In the genomic region with DNA sequence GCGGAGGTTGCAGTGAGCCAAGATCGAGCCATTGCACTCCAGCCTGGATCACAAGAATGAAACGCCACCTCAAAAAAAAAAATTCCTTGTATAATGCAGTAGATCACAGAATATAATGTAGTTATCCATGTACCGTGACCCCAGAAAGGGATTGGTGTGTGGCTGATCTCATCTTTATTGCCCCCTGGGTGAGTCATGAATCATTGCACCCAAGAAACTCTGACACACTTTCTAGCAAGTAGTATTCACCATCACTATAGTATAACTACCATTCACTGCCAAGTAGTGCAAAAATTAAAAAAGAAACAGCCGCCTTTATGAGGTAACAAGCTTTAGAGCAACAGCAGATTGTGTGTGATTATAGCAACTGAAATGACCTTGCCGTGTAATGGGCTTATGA, we compare ENCODE assay signal across 1 cellular context.
TF ChIP-seq lines count a peak whose summit lies in the region.

No MANE protein-coding gene starts in this region.

TF ChIP-seq in WTC11, 78 proteins besides CTCF, POLR2A, EP300 and RAD21 (continued from another document):
- TF ChIP-seq, protein P1, sequence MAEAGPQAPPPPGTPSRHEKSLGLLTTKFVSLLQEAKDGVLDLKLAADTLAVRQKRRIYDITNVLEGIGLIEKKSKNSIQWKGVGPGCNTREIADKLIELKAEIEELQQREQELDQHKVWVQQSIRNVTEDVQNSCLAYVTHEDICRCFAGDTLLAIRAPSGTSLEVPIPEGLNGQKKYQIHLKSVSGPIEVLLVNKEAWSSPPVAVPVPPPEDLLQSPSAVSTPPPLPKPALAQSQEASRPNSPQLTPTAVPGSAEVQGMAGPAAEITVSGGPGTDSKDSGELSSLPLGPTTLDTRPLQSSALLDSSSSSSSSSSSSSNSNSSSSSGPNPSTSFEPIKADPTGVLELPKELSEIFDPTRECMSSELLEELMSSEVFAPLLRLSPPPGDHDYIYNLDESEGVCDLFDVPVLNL (CRISPR knock-in tag; IDR thresholded peaks at IDR 0.05; ENCODE audit: borderline replicate concordance, low read depth) = no peak
- TF ChIP-seq SMAD4 (CRISPR knock-in tag; IDR thresholded peaks at IDR 0.05) = no peak
- TF ChIP-seq, protein P2, sequence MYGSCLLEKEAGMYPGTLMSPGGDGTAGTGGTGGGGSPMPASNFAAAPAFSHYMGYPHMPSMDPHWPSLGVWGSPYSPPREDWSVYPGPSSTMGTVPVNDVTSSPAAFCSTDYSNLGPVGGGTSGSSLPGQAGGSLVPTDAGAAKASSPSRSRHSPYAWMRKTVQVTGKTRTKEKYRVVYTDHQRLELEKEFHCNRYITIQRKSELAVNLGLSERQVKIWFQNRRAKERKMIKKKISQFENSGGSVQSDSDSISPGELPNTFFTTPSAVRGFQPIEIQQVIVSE (CRISPR knock-in tag; IDR thresholded peaks at IDR 0.05; ENCODE audit: borderline replicate concordance) = no peak
- TF ChIP-seq, protein P3, sequence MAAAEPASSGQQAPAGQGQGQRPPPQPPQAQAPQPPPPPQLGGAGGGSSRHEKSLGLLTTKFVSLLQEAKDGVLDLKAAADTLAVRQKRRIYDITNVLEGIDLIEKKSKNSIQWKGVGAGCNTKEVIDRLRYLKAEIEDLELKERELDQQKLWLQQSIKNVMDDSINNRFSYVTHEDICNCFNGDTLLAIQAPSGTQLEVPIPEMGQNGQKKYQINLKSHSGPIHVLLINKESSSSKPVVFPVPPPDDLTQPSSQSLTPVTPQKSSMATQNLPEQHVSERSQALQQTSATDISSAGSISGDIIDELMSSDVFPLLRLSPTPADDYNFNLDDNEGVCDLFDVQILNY (CRISPR knock-in tag; IDR thresholded peaks at IDR 0.05) = no peak
- no peak for TF ChIP-seq IRF2 (CRISPR knock-in tag; IDR thresholded peaks at IDR 0.05; ENCODE audit: borderline replicate concordance, low read depth)
- no peak for TF ChIP-seq ELF4 (CRISPR knock-in tag; IDR thresholded peaks at IDR 0.05; ENCODE audit: low read depth)
- TF ChIP-seq EMX1 (CRISPR knock-in tag; IDR thresholded peaks at IDR 0.05) = no peak
- TF ChIP-seq, protein P4, sequence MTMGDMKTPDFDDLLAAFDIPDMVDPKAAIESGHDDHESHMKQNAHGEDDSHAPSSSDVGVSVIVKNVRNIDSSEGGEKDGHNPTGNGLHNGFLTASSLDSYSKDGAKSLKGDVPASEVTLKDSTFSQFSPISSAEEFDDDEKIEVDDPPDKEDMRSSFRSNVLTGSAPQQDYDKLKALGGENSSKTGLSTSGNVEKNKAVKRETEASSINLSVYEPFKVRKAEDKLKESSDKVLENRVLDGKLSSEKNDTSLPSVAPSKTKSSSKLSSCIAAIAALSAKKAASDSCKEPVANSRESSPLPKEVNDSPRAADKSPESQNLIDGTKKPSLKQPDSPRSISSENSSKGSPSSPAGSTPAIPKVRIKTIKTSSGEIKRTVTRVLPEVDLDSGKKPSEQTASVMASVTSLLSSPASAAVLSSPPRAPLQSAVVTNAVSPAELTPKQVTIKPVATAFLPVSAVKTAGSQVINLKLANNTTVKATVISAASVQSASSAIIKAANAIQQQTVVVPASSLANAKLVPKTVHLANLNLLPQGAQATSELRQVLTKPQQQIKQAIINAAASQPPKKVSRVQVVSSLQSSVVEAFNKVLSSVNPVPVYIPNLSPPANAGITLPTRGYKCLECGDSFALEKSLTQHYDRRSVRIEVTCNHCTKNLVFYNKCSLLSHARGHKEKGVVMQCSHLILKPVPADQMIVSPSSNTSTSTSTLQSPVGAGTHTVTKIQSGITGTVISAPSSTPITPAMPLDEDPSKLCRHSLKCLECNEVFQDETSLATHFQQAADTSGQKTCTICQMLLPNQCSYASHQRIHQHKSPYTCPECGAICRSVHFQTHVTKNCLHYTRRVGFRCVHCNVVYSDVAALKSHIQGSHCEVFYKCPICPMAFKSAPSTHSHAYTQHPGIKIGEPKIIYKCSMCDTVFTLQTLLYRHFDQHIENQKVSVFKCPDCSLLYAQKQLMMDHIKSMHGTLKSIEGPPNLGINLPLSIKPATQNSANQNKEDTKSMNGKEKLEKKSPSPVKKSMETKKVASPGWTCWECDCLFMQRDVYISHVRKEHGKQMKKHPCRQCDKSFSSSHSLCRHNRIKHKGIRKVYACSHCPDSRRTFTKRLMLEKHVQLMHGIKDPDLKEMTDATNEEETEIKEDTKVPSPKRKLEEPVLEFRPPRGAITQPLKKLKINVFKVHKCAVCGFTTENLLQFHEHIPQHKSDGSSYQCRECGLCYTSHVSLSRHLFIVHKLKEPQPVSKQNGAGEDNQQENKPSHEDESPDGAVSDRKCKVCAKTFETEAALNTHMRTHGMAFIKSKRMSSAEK (CRISPR knock-in tag; IDR thresholded peaks at IDR 0.05; ENCODE audit: borderline replicate concordance) = no peak
- no peak for TF ChIP-seq GTF2I (CRISPR knock-in tag; conservative IDR thresholded peaks at IDR 0.05)
